ENCODE assay signal across 14 cellular contexts in genomic region chr10:74194545-74194944, GRCh38. TPM values are rescaled to one million over a fixed set of nuclear protein-coding genes. Genes with fewer than 3 reads are reported as not detected.
DNase-seq lines count a peak whose midpoint lies in the region; ATAC-seq and TF ChIP-seq lines count a peak whose summit lies in the region.
"Had no signal": no experiment of that assay in that cellular context is flagged by ENCODE, and none has a peak within 500 bp of the region (broad histone marks: within the 10 kb centered on the region; RNA-seq: fewer than 3 reads in every experiment).

No MANE protein-coding gene starts in this region.

- no peak overlapping the region for H3K27ac ChIP-seq in CD8-positive, alpha-beta memory T cell (ENCODE audit: low read depth, low read length)
- H3K27ac ChIP-seq: BLaER1 treated with 17β-estradiol and CSF1 and Interleukin-3, amounts not matched to agents 10 nM and 100 nM; esophagus muscularis mucosa had no signal

- CTCF ChIA-PET in CD8-positive, alpha-beta memory T cell (lab: Charles Lee), result no interaction called here

- peaks cover 32% of the 10 kb centered on the region for H3K4me1 ChIP-seq in CD8-positive, alpha-beta memory T cell (ENCODE audit: insufficient read depth, low read length)

- no peaks in the 10 kb centered on the region for H3K9me3 ChIP-seq in CD8-positive, alpha-beta memory T cell (ENCODE audit: low read length)
- H3K9me3 ChIP-seq: esophagus muscularis mucosa had no signal

- no peaks in the 10 kb centered on the region for H3K27me3 Mint-ChIP-seq in CD8-positive, alpha-beta memory T cell

- POLR2A ChIA-PET in CD8-positive, alpha-beta memory T cell (lab: Charles Lee), result interaction anchor here (0.6 kb wide), 1 partner anchor 515 kb away, joined by 4 read pairs; no protein-coding TSS in a partner anchor

- ATAC-seq in GM19463 (IDR thresholded peaks at IDR 0.05; ENCODE audit: unreplicated experiment), result no peak
- no peak for ATAC-seq in HG03432 (IDR thresholded peaks at IDR 0.05; ENCODE audit: unreplicated experiment)

- no peaks in the 10 kb centered on the region for H3K36me3 ChIP-seq in CD8-positive, alpha-beta memory T cell (ENCODE audit: insufficient read depth, low read length)
- H3K36me3 ChIP-seq: esophagus muscularis mucosa had no signal

- H3K4me3 Mint-ChIP-seq in CD8-positive, alpha-beta memory T cell, result peak overlapping the region in 4 of 7 donors; percentile 6 to 52 (median 18)
- H3K4me3 Mint-ChIP-seq: natural killer cell had no signal

- in situ Hi-C loops in astrocyte of the spinal cord (cut with HindIII; ENCODE audit: low sequenced_read_pairs), result no loop called here

- no peak for TF ChIP-seq CTCF in astrocyte of the spinal cord (IDR thresholded peaks at IDR 0.05; ENCODE audit: low read depth, low read length)

- no peaks in the 10 kb centered on the region for H3K9me3 Mint-ChIP-seq in CD8-positive, alpha-beta memory T cell
- H3K9me3 Mint-ChIP-seq: natural killer cell had no signal

- peaks cover 44 to 68% (median 57%) of the 10 kb centered on the region in 3 donors for H3K4me1 Mint-ChIP-seq in CD8-positive, alpha-beta memory T cell

- peak overlapping the region in 5 of 8 donors; percentile 15 to 87 (median 47) for H3K27ac Mint-ChIP-seq in CD8-positive, alpha-beta memory T cell
- H3K27ac Mint-ChIP-seq: natural killer cell had no signal

- no peaks in the 10 kb centered on the region for H3K27me3 ChIP-seq in CD8-positive, alpha-beta memory T cell (ENCODE audit: insufficient read depth, low read length, poor library complexity, severe bottlenecking)
- H3K27me3 ChIP-seq: BLaER1 treated with 17β-estradiol and CSF1 and Interleukin-3, amounts not matched to agents 10 nM and 100 nM; esophagus muscularis mucosa had no signal

- DNase-seq in CD8-positive, alpha-beta memory T cell, result peak in 2 of 5 donors; percentile 37 to 71
- DNase-seq in HT1080 (ENCODE audit: low read depth) (peak; percentile 47), astrocyte of the spinal cord (ENCODE audit: low read depth, low spot score) (peak; percentile 44), kidney tubule cell (ENCODE audit: low spot score) (peak; percentile 18), GM19238 (ENCODE audit: insufficient read length, low spot score) (no peak)
- DNase-seq: cortex of kidney, DND-41, natural killer cell, NCI-H1930, NCI-H526 treated with DMSO at 0.1 percent for 48 hours had no signal

- no peaks in the 10 kb centered on the region for H3K36me3 Mint-ChIP-seq in CD8-positive, alpha-beta memory T cell
- H3K36me3 Mint-ChIP-seq: natural killer cell had no signal

- H3K4me3 ChIP-seq in CD8-positive, alpha-beta memory T cell (ENCODE audit: low read length), result no peak overlapping the region
- H3K4me3 ChIP-seq in astrocyte of the spinal cord (ENCODE audit: low read depth, low read length), result no peak overlapping the region
- H3K4me3 ChIP-seq: BLaER1 treated with 17β-estradiol and CSF1 and Interleukin-3, amounts not matched to agents 10 nM and 100 nM; esophagus muscularis mucosa had no signal

RNA-seq across cellular contexts. Expression of gene ADK, which starts 43.5 kb away (rescaled TPM):
- 10 to 100 TPM; 64.4 to 65.1 TPM for total RNA-seq in CD8-positive, alpha-beta memory T cell
- polyA plus RNA-seq in CD8-positive, alpha-beta memory T cell, result 54.1 TPM
- total RNA-seq in HT1080 (2014; rRNA removed; shearing (Covaris generic)), result 59.2 and 65.2 TPM in 2 replicates
- 85.7 and 87.3 TPM in 2 replicates for polyA plus RNA-seq in HT1080 (2015; cell fraction: cytosol; rRNA removed)
- 61.2 and 66.9 TPM in 2 replicates for polyA plus RNA-seq in HT1080 (2015; cell fraction: nucleus; rRNA removed)

RNA-seq across cellular contexts. Expression of gene AP3M1, which starts 43.9 kb away (rescaled TPM):
- 10 to 100 TPM; 59.7 to 62.1 TPM for total RNA-seq in CD8-positive, alpha-beta memory T cell
- polyA plus RNA-seq in CD8-positive, alpha-beta memory T cell, result 34.5 TPM
- 26.6 and 34.3 TPM in 2 replicates for total RNA-seq in HT1080 (2014; rRNA removed; shearing (Covaris generic))
- 34.0 and 43.6 TPM in 2 replicates for polyA plus RNA-seq in HT1080 (2015; cell fraction: cytosol; rRNA removed)
- 62.2 and 62.8 TPM in 2 replicates for polyA plus RNA-seq in HT1080 (2015; cell fraction: nucleus; rRNA removed)
